In genomic region chr13:106588367-106588766, GRCh38 we compare ENCODE assay signal across 21 cellular contexts. TPM values are rescaled to one million over a fixed set of nuclear protein-coding genes. Genes with fewer than 3 reads are reported as not detected.
DNase-seq lines count a peak whose midpoint lies in the region; ATAC-seq and TF ChIP-seq lines count a peak whose summit lies in the region.
"Had no signal": no experiment of that assay in that cellular context is flagged by ENCODE, and none has a peak within 500 bp of the region (broad histone marks: within the 10 kb centered on the region; RNA-seq: fewer than 3 reads in every experiment).

No MANE protein-coding gene starts in this region.

- H3K27ac ChIP-seq in heart left ventricle (peak overlapping the region in 11 of 12 donors; percentile 12 to 69 (median 40)), gastrocnemius medialis (peak overlapping the region in 3 of 4 donors; percentile 33 to 56 (median 43))
- no peak overlapping the region for H3K27ac ChIP-seq in effector memory CD4-positive, alpha-beta T cell (ENCODE audit: insufficient read depth, low read length, poor library complexity, severe bottlenecking)
- H3K27ac ChIP-seq: HL-60 had no signal

- no peaks in the 10 kb centered on the region for H3K36me3 ChIP-seq in heart left ventricle
- no peaks in the 10 kb centered on the region for H3K36me3 ChIP-seq in gastrocnemius medialis
- no peaks in the 10 kb centered on the region for H3K36me3 ChIP-seq in effector memory CD4-positive, alpha-beta T cell (ENCODE audit: control insufficient read depth, insufficient read depth, low read length)
- H3K36me3 ChIP-seq: HAP-1 had no signal

- 50 to 66% (median 61%) methylated on average over 4 of the region's 4 CpGs for WGBS in heart left ventricle, 4 donors

- H3K9me3 ChIP-seq in heart left ventricle (peaks cover 0 to 25% (median 7%) of the 10 kb centered on the region in 12 donors), gastrocnemius medialis (no peaks in the 10 kb centered on the region)
- H3K9me3 ChIP-seq in effector memory CD4-positive, alpha-beta T cell (ENCODE audit: control insufficient read depth, low read length): peaks cover 7% of the 10 kb centered on the region
- H3K9me3 ChIP-seq: HAP-1 had no signal

- TF ChIP-seq CTCF in heart left ventricle (IDR thresholded peaks at IDR 0.05): no peak
- no peak for TF ChIP-seq CTCF in gastrocnemius medialis (IDR thresholded peaks at IDR 0.05 in 4 of 5, conservative IDR thresholded peaks at IDR 0.05 in 1 of 5)

- intact Hi-C loops in heart left ventricle (cut with DNase I) (no loop called here), Right ventricle myocardium superior (cut with DNase I) (no loop called here), gastrocnemius medialis (cut with DNase I; ENCODE audit: low total_unique reads) (no loop called here)

- in situ Hi-C loops in gastrocnemius medialis (cut with MboI; ENCODE audit: low sequenced_read_pairs in 4 of 4): no loop called here

- peak; percentile 50 to 83 (median 52) for ATAC-seq in heart left ventricle
- ATAC-seq in Right ventricle myocardium superior (ENCODE audit: poor library complexity): no peak
- peak; percentile 38 for ATAC-seq in left lobe of liver
- ATAC-seq in gastrocnemius medialis: no peak
- ATAC-seq in GM18519 (IDR thresholded peaks at IDR 0.05; ENCODE audit: low FRiP score, unreplicated experiment): no peak
- no peak for ATAC-seq in HG02973 (IDR thresholded peaks at IDR 0.05; ENCODE audit: unreplicated experiment)
- ATAC-seq: CD8-positive, alpha-beta T cell; GM23338 had no signal

- H3K4me1 ChIP-seq in heart left ventricle (peaks cover 0 to 17% (median 0%) of the 10 kb centered on the region in 12 donors), gastrocnemius medialis (peaks cover 0 to 6% of the 10 kb centered on the region in 2 donors)
- no peaks in the 10 kb centered on the region for H3K4me1 ChIP-seq in effector memory CD4-positive, alpha-beta T cell (ENCODE audit: control insufficient read depth, insufficient read depth, low read length, poor library complexity, severe bottlenecking)
- H3K4me1 ChIP-seq: HAP-1 had no signal

- H3K4me3 ChIP-seq in heart left ventricle (no peak overlapping the region), gastrocnemius medialis (no peak overlapping the region)
- H3K4me3 ChIP-seq in effector memory CD4-positive, alpha-beta T cell (ENCODE audit: insufficient read depth, low read depth, low read length, poor library complexity, severe bottlenecking): no peak overlapping the region
- H3K4me3 ChIP-seq: GM23338, HAP-1 had no signal

- H3K27me3 ChIP-seq in heart left ventricle (no peaks in the 10 kb centered on the region), gastrocnemius medialis (no peaks in the 10 kb centered on the region)
- H3K27me3 ChIP-seq in effector memory CD4-positive, alpha-beta T cell (replicated peaks; ENCODE audit: control insufficient read depth, insufficient read depth, low read length, poor library complexity, severe bottlenecking): no peaks in the 10 kb centered on the region

- no peak for DNase-seq in heart left ventricle
- DNase-seq in Right ventricle myocardium superior: no peak
- peak; percentile 42 for DNase-seq in dermis blood vessel endothelial cell
- no peak for DNase-seq in left lobe of liver (ENCODE audit: low spot score)
- DNase-seq in gastrocnemius medialis: no peak
- no peak for DNase-seq in effector memory CD4-positive, alpha-beta T cell
- DNase-seq: AML-193; C1 segment of cervical spinal cord; CD8-positive, alpha-beta T cell; KBM-7; NCI-H1048; NCI-H146; NCI-H2029; NCI-H226; NCI-H510A treated with DMSO at 0.1 percent for 48 hours; NCI-H82 had no signal

- TF ChIP-seq POLR2A in heart left ventricle (IDR thresholded peaks at IDR 0.05) (no peak), gastrocnemius medialis (IDR thresholded peaks at IDR 0.05) (no peak)

RNA-seq across cellular contexts. Expression of gene ARGLU1, which starts 20.4 kb away (rescaled TPM):
- total RNA-seq in heart left ventricle (10 to 100 TPM; 14.2 to 35.6 (median 28.1) TPM), Right ventricle myocardium superior (25.6 TPM), dermis blood vessel endothelial cell (51.0 and 71.6 TPM in 2 replicates), left lobe of liver (22.6 TPM), gastrocnemius medialis (10 to 100 TPM; 10.0 to 41.1 (median 12.9) TPM)
- polyA plus RNA-seq in heart left ventricle: 10 to 100 TPM; 25.7 to 54.0 TPM

RNA-seq across cellular contexts. Expression of gene EFNB2, which starts 52.9 kb away (rescaled TPM):
- total RNA-seq in heart left ventricle: 10 to 100 TPM in 7 of 9 donors, 1 to 10 TPM in 2; 8.6 to 20.2 (median 12.7) TPM
- polyA plus RNA-seq in heart left ventricle: 10 to 100 TPM in 1 of 2 donors, 1 to 10 TPM in 1; 7.3 to 17.7 TPM
- total RNA-seq in Right ventricle myocardium superior: 8.4 TPM
- total RNA-seq in dermis blood vessel endothelial cell: 60.1 and 121 TPM in 2 replicates
- total RNA-seq in left lobe of liver: 4.3 TPM
- total RNA-seq in gastrocnemius medialis: 1 to 10 TPM; 5.7 to 9.3 (median 6.1) TPM

Comparison
In these comparisons a context has a peak if more than half of its experiments do, and no peak if none do; other contexts are left out.
1. ATAC-seq: peak in heart left ventricle (4 of 4) and left lobe of liver (single experiment); none in Right ventricle myocardium superior (single experiment), gastrocnemius medialis (0 of 2), GM18519 (single experiment) and HG02973 (single experiment).